ENCODE assay signal across 16 cellular contexts in the genomic region with DNA sequence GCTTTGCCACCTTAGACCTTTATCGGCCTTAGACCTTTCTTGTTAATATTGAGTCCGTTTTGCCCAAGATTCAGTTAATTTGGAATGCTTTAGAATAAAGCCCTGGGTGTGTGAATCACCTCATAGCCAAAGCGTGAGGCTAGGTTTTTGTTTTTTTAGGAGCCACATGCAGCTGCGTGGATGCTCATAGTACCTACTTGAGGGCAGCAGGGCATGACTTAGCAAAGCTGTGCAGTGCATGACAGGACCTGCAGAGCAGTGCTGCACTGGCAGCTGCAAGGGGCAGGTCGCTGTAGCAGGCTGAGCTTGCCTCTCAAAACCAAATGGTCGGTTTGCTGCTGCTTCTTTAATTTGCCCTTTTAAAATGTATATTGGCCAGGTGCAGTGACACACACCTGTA.
DNase-seq lines count a peak whose midpoint lies in the region; ATAC-seq and TF ChIP-seq lines count a peak whose summit lies in the region.
"Had no signal": no experiment of that assay in that cellular context is flagged by ENCODE, and none has a peak within 500 bp of the region (broad histone marks: within the 10 kb centered on the region; RNA-seq: fewer than 3 reads in every experiment).

No MANE protein-coding gene starts in this region.

- intact Hi-C loops in MCF 10A (cut with micrococcal nuclease) (loop anchor here (1.0 to 10.0 kb wide), 3 partner anchors 35 to 797 kb away; no protein-coding TSS in a partner anchor), breast epithelium (cut with DNase I; ENCODE audit: low total_unique reads) (no loop called here), vagina (cut with DNase I) (loop anchor here (10.0 kb wide), 2 partner anchors 47 to 717 kb away; no protein-coding TSS in a partner anchor)

- DNase-seq in MCF 10A (ENCODE audit: unreplicated experiment) (peak; percentile 56), breast epithelium (ENCODE audit: low spot score in 2 of 2) (no peak), NCI-H510A (lab: John Stamatoyannopoulos, UW) (peak; percentile 92), epithelial cell of prostate (ENCODE audit: low read depth, low spot score) (peak; percentile 70), vagina (ENCODE audit: extremely low spot score in 2 of 2) (no peak), GM03348 (ENCODE audit: low spot score) (no peak)
- DNase-seq: amniotic stem cell, Caco-2, dermis blood vessel endothelial cell, midbrain, OCI-M1, T-cell, upper lobe of right lung had no signal

- CTCF ChIA-PET in MCF 10A (lab: Yijun Ruan, JAX), result interaction anchor here (0.6 to 5.6 kb wide), 23 partner anchors 8 to 985 kb away, joined by 3 to 35 read pairs (median 4); no protein-coding TSS in a partner anchor

- ATAC-seq in GM21528 (IDR thresholded peaks at IDR 0.05; ENCODE audit: low FRiP score, unreplicated experiment), result no peak
- ATAC-seq in HG03025 (IDR thresholded peaks at IDR 0.05; ENCODE audit: low FRiP score, unreplicated experiment), result no peak
- ATAC-seq: T-cell, upper lobe of right lung had no signal

- no peaks in the 10 kb centered on the region for H3K9me3 ChIP-seq in breast epithelium
- no peaks in the 10 kb centered on the region for H3K9me3 ChIP-seq in vagina
- H3K9me3 ChIP-seq: Caco-2, prostate gland, upper lobe of right lung had no signal

- H3K4me1 ChIP-seq in breast epithelium, result no peaks in the 10 kb centered on the region
- H3K4me1 ChIP-seq in vagina, result peaks cover 40% of the 10 kb centered on the region
- H3K4me1 ChIP-seq: prostate gland, upper lobe of right lung had no signal

- no peak overlapping the region for H3K27ac Mint-ChIP-seq in MCF 10A (ENCODE audit: low read depth, unreplicated experiment)

- H3K27me3 ChIP-seq in breast epithelium (no peaks in the 10 kb centered on the region), vagina (no peaks in the 10 kb centered on the region)
- H3K27me3 ChIP-seq: upper lobe of right lung had no signal

- H3K9me3 Mint-ChIP-seq in MCF 10A (ENCODE audit: unreplicated experiment), result no peaks in the 10 kb centered on the region
- H3K9me3 Mint-ChIP-seq: T-cell had no signal

- H3K4me1 Mint-ChIP-seq in MCF 10A (ENCODE audit: insufficient read depth, unreplicated experiment), result peaks cover 26% of the 10 kb centered on the region

- H3K4me3 Mint-ChIP-seq in MCF 10A (ENCODE audit: unreplicated experiment), result no peak overlapping the region
- H3K4me3 Mint-ChIP-seq: T-cell had no signal

- no peaks in the 10 kb centered on the region for H3K27me3 Mint-ChIP-seq in MCF 10A (ENCODE audit: insufficient read depth, unreplicated experiment)
- H3K27me3 Mint-ChIP-seq: T-cell had no signal

- H3K27ac ChIP-seq in breast epithelium, result peak overlapping the region in 1 of 2 donors; percentile 21
- H3K27ac ChIP-seq in epithelial cell of prostate, result peak overlapping the region; percentile 39
- H3K27ac ChIP-seq in vagina, result peak overlapping the region; percentile 30
- H3K27ac ChIP-seq: upper lobe of right lung had no signal

- H3K36me3 ChIP-seq in breast epithelium (no peaks in the 10 kb centered on the region), vagina (no peaks in the 10 kb centered on the region)
- H3K36me3 ChIP-seq: prostate gland, upper lobe of right lung had no signal

- H3K36me3 Mint-ChIP-seq in MCF 10A (ENCODE audit: insufficient read depth, unreplicated experiment), result peaks cover 10% of the 10 kb centered on the region

- POLR2A ChIA-PET in MCF 10A (lab: Yijun Ruan, JAX), result interaction anchor here (0.6 to 5.6 kb wide), 28 partner anchors 8 to 794 kb away, joined by 3 to 60 read pairs (median 6); a partner anchor contains a TSS

- BruUV-seq in MCF 10A (replicated peaks; lab: Mats Ljungman, UMichigan), result no TSS peak

- TF ChIP-seq POLR2A in breast epithelium (IDR thresholded peaks at IDR 0.05) (no peak), vagina (IDR thresholded peaks at IDR 0.05) (no peak)

- TF ChIP-seq CTCF in MCF 10A (IDR thresholded peaks at IDR 0.05; ENCODE audit: unreplicated experiment) (no peak), breast epithelium (IDR thresholded peaks at IDR 0.05) (no peak), vagina (IDR thresholded peaks at IDR 0.05) (no peak)

- H3K4me3 ChIP-seq in breast epithelium, result no peak overlapping the region
- no peak overlapping the region for H3K4me3 ChIP-seq in vagina
- H3K4me3 ChIP-seq: prostate gland, upper lobe of right lung had no signal

Comparison
In these comparisons a context has a peak if more than half of its experiments do, and no peak if none do; other contexts are left out.
1. DNase-seq: peak in MCF 10A (single experiment), NCI-H510A (single experiment) and epithelial cell of prostate (single experiment); none in breast epithelium (0 of 2), vagina (0 of 2) and GM03348 (single experiment).